In the genomic region with DNA sequence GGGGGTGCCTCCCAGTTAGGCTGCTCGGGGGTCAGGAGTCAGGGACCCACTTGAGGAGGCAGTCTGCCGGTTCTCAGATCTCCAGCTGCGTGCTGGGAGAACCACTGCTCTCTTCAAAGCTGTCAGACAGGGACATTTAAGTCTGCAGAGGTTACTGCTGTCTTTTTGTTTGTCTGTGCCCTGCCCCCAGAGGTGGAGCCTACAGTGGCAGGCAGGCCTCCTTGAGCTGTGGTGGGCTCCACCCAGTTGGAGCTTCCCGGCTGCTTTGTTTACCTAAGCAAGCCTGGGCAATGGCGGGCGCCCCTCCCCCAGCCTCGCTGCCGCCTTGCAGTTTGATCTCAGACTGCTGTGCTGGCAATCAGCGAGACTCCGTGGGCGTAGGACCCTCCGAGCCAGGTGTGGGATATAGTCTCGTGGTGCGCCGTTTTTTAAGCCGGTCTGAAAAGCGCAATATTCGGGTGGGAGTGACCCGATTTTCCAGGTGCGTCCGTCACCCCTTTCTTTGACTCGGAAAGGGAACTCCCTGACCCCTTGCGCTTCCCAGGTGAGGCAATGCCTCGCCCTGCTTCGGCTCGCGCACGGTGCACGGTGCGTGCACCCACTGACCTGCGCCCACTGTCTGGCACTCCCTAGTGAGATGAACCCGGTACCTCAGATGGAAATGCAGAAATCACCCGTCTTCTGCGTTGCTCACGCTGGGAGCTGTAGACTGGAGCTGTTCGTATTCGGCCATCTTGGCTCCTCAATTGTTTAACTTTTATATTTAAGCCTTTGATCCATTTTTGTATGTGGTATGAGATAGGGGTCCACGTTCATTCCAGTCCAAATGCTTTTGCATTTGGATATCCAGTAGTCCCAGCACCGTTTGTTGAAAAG, we compare ENCODE assay signal across 8 cellular contexts.
A peak's percentile ranks its signal among the peaks of the same experiment; 100 is the strongest.
DNase-seq lines count a peak whose midpoint lies in the region; ATAC-seq, FAIRE-seq and TF ChIP-seq lines count a peak whose summit lies in the region.
"Not testable (repeated sequence)": the region's sequence is repeated elsewhere in the genome, so short reads cannot be mapped to it uniquely, and the experiment has no call there.

No MANE protein-coding gene starts in this region.

- DNase-seq in Caco-2 = peak; percentile 61 to 66
- peak; percentile 12 for DNase-seq in NCI-H146 treated with DMSO at 0.1 percent for 48 hours (lab: John Stamatoyannopoulos, UW; ENCODE audit: unreplicated experiment)
- DNase-seq in RKO (ENCODE audit: low spot score) = peak; percentile 6
- DNase-seq in activated T-helper 1 cell treated with anti-CD3 and anti-CD28 coated beads, Interleukin-12 subunit alpha, Interleukin-12 subunit beta, Interleukin-2, Interleukin-4 antibody, amounts not matched to agents 30 ng/mL and 10 ng/mL and 1 ng/mL, durations not matched to agents 14 hours and 24 hours and 36 hours (ENCODE audit: low spot score); iPS DF 6.9 (ENCODE audit: low read depth, low spot score); natural killer cell: not testable (repeated sequence)
- peak in 1 of 2 experiments; percentile 58 for DNase-seq in H1 (ENCODE audit: low read depth in 1 of 2, low spot score in 2 of 2)
- DNase-seq in stimulated activated naive CD8-positive, alpha-beta T cell treated with anti-CD3 and anti-CD28 coated beads, Interleukin-15, amount 100 ng/mL, for 72 hours = peak in 1 of 2 donors; percentile 8

- H2AK5ac ChIP-seq in H1 (ENCODE audit: low read depth, low read length) = peak overlapping the region; percentile 57; the same call in 1 of the 2 replicates

- BruUV-seq in Caco-2 (replicated peaks; lab: Mats Ljungman, UMichigan) = TSS peak; percentile 75

- H4K8ac ChIP-seq in H1 (ENCODE audit: extremely low read depth, insufficient read depth, low read length) = not testable (repeated sequence)

- not testable (repeated sequence) for H3K4me1 Mint-ChIP-seq in Caco-2 (ENCODE audit: low read depth, unreplicated experiment); activated T-helper 1 cell treated with anti-CD3 and anti-CD28 coated beads, Interleukin-12 subunit alpha, Interleukin-12 subunit beta, Interleukin-2, Interleukin-4 antibody, amounts not matched to agents 30 ng/mL and 10 ng/mL and 1 ng/mL, durations not matched to agents 14 hours and 24 hours and 36 hours (ENCODE audit: low read depth); natural killer cell; stimulated activated naive CD8-positive, alpha-beta T cell treated with anti-CD3 and anti-CD28 coated beads, Interleukin-15, amount 100 ng/mL, for 72 hours

- 38% methylated on average over 18 of the region's 39 CpGs; no CpG with 5 or more reads in 1 of the 2 experiments for WGBS in H1 (ENCODE audit: extremely low coverage in 1 of 2, insufficient coverage in 1 of 2, insufficient read length in 1 of 2, insufficient replicate concordance in 2 of 2, low coverage in 1 of 2, low lambda C conversion rate in 2 of 2, missing lambda C conversion rate in 1 of 2), 2 experiments
- no CpG with 5 or more reads among the region's 39 CpGs for WGBS in iPS DF 6.9 (ENCODE audit: insufficient coverage, insufficient read length)

- H3K4me3 ChIP-seq in Caco-2 (ENCODE audit: low read depth, low read length) = peak overlapping the region; percentile 46
- peak overlapping the region; percentile 14 to 72 (median 36); a peak in 6 of 8 replicates for H3K4me3 ChIP-seq in H1 (ENCODE audit: extremely low read depth in 1 of 4, insufficient read depth in 2 of 4, low read depth in 3 of 4, low read length in 4 of 4)
- H3K4me3 ChIP-seq in iPS DF 6.9 (ENCODE audit: low read length) = peak overlapping the region; percentile 12; the same call in 1 of the 2 replicates

- H3K56ac ChIP-seq in H1 (replicated peaks; ENCODE audit: insufficient read length, low read depth, low read length) = not testable (repeated sequence)

- not testable (repeated sequence) for H2BK20ac ChIP-seq in H1 (ENCODE audit: low read length)

- H3K79me1 ChIP-seq in H1 (ENCODE audit: low read depth, low read length) = not testable (repeated sequence)

- not testable (repeated sequence) for TF ChIP-seq CTCF in Caco-2 (IDR thresholded peaks at IDR 0.05; ENCODE audit: insufficient read depth in 1 of 2, low read depth in 1 of 2, low read length in 1 of 2, severe bottlenecking in 1 of 2, unreplicated experiment in 1 of 2); H1 (IDR thresholded peaks at IDR 0.05; ENCODE audit: control extremely low read depth in 1 of 3, insufficient read depth in 1 of 3, low read depth in 1 of 3, low read length in 3 of 3); natural killer cell (IDR thresholded peaks at IDR 0.05)

- H3K9me3 Mint-ChIP-seq in Caco-2 (ENCODE audit: unreplicated experiment); activated T-helper 1 cell treated with anti-CD3 and anti-CD28 coated beads, Interleukin-12 subunit alpha, Interleukin-12 subunit beta, Interleukin-2, Interleukin-4 antibody, amounts not matched to agents 30 ng/mL and 10 ng/mL and 1 ng/mL, durations not matched to agents 14 hours and 24 hours and 36 hours; natural killer cell; stimulated activated naive CD8-positive, alpha-beta T cell treated with anti-CD3 and anti-CD28 coated beads, Interleukin-15, amount 100 ng/mL, for 72 hours: not testable (repeated sequence)

- not testable (repeated sequence) for H4K20me1 ChIP-seq in H1 (replicated peaks in 1 of 2; ENCODE audit: control insufficient read depth in 1 of 2, insufficient read depth in 2 of 2, low read length in 2 of 2)

- TF ChIP-seq POLR2A in H1 (IDR thresholded peaks at IDR 0.05; ENCODE audit: control extremely low read depth in 1 of 2, low read depth in 2 of 2, low read length in 2 of 2) = not testable (repeated sequence)

- peak overlapping the region; percentile 80 for H3K18ac ChIP-seq in H1 (ENCODE audit: extremely low read depth, low read length)

- H3K36me3 Mint-ChIP-seq in Caco-2 (ENCODE audit: insufficient read depth, unreplicated experiment); activated T-helper 1 cell treated with anti-CD3 and anti-CD28 coated beads, Interleukin-12 subunit alpha, Interleukin-12 subunit beta, Interleukin-2, Interleukin-4 antibody, amounts not matched to agents 30 ng/mL and 10 ng/mL and 1 ng/mL, durations not matched to agents 14 hours and 24 hours and 36 hours (ENCODE audit: low read depth); natural killer cell: not testable (repeated sequence)

- not testable (repeated sequence) for H2BK5ac ChIP-seq in H1 (ENCODE audit: low read depth, low read length)

- H3K27ac Mint-ChIP-seq in Caco-2 (ENCODE audit: unreplicated experiment) (peak overlapping the region; percentile 99), natural killer cell (peak overlapping the region in 1 of 2 donors; percentile 23)
- H3K27ac Mint-ChIP-seq in activated T-helper 1 cell treated with anti-CD3 and anti-CD28 coated beads, Interleukin-12 subunit alpha, Interleukin-12 subunit beta, Interleukin-2, Interleukin-4 antibody, amounts not matched to agents 30 ng/mL and 10 ng/mL and 1 ng/mL, durations not matched to agents 14 hours and 24 hours and 36 hours = not testable (repeated sequence)
- H3K27ac Mint-ChIP-seq in stimulated activated naive CD8-positive, alpha-beta T cell treated with anti-CD3 and anti-CD28 coated beads, Interleukin-15, amount 100 ng/mL, for 72 hours = peak overlapping the region; percentile 63 to 98

- H2BK15ac ChIP-seq in H1 (ENCODE audit: low read length) = not testable (repeated sequence)

- H3K4me2 ChIP-seq in H1 (ENCODE audit: insufficient read depth in 1 of 2, low read depth in 2 of 2, low read length in 2 of 2) = peak overlapping the region; percentile 49 to 94

- H3K27me3 ChIP-seq in Caco-2 (replicated peaks; ENCODE audit: control insufficient read depth, insufficient read depth, low read length); H1 (replicated peaks in 1 of 4; ENCODE audit: control insufficient read depth in 3 of 4, extremely low read depth in 1 of 4, insufficient read depth in 3 of 4, low read length in 3 of 4); iPS DF 6.9 (ENCODE audit: control insufficient read depth, insufficient read depth, low read length): not testable (repeated sequence)

- not testable (repeated sequence) for H4K91ac ChIP-seq in H1 (replicated peaks; ENCODE audit: insufficient read length, low read length)

- peak overlapping the region; percentile 76 for H4K5ac ChIP-seq in H1 (ENCODE audit: insufficient read length, low read depth, low read length)

- not testable (repeated sequence) for H3K23me2 ChIP-seq in H1 (ENCODE audit: low read depth, low read length)

- H3K9me3 ChIP-seq in Caco-2; H1 (ENCODE audit: insufficient read depth in 2 of 2, low read depth in 1 of 2, low read length in 1 of 2); iPS DF 6.9 (ENCODE audit: control insufficient read depth, insufficient read depth, low read length): not testable (repeated sequence)

- not testable (repeated sequence) for H2BK120ac ChIP-seq in H1 (replicated peaks; ENCODE audit: low read depth, low read length)

- peak overlapping the region; percentile 57; the same call in 1 of the 2 replicates for H2AFZ ChIP-seq in H1 (ENCODE audit: low read length)

- ATAC-seq in natural killer cell; stimulated activated naive CD8-positive, alpha-beta T cell treated with anti-CD3 and anti-CD28 coated beads, Interleukin-15, amount 100 ng/mL, for 72 hours: not testable (repeated sequence)

- not testable (repeated sequence) for H3K14ac ChIP-seq in H1 (ENCODE audit: insufficient read length)

- POLR2A ChIA-PET in Caco-2 (lab: Charles Lee); H1 (lab: Charles Lee; ENCODE audit: partially characterized antibody): not testable (repeated sequence)

- not testable (repeated sequence) for TF ChIP-seq RAD21 in H1 (IDR thresholded peaks at IDR 0.05 in 1 of 2, conservative IDR thresholded peaks at IDR 0.05 in 1 of 2; ENCODE audit: low read depth in 2 of 2, low read length in 2 of 2)

- CTCF ChIA-PET in Caco-2 (lab: Charles Lee); H1 (lab: Charles Lee; ENCODE audit: partially characterized antibody): not testable (repeated sequence)

- H3K23ac ChIP-seq in H1 (ENCODE audit: insufficient read length) = not testable (repeated sequence)

- H3K36me3 ChIP-seq in Caco-2 (ENCODE audit: control insufficient read depth, insufficient read depth, low read length); H1 (ENCODE audit: control insufficient read depth in 2 of 4, insufficient read depth in 4 of 4, low read length in 3 of 4); iPS DF 6.9 (ENCODE audit: control insufficient read depth, insufficient read depth, low read length): not testable (repeated sequence)

- peak overlapping the region; percentile 82; the same call in 1 of the 2 replicates for H2BK12ac ChIP-seq in H1 (ENCODE audit: low read depth, low read length)

- peak overlapping the region; percentile 97 for H3K4me3 Mint-ChIP-seq in Caco-2 (ENCODE audit: unreplicated experiment)
- peak overlapping the region; percentile 47 for H3K4me3 Mint-ChIP-seq in activated T-helper 1 cell treated with anti-CD3 and anti-CD28 coated beads, Interleukin-12 subunit alpha, Interleukin-12 subunit beta, Interleukin-2, Interleukin-4 antibody, amounts not matched to agents 30 ng/mL and 10 ng/mL and 1 ng/mL, durations not matched to agents 14 hours and 24 hours and 36 hours
- H3K4me3 Mint-ChIP-seq in natural killer cell = peak overlapping the region; percentile 78
- peak overlapping the region; percentile 75 to 82 for H3K4me3 Mint-ChIP-seq in stimulated activated naive CD8-positive, alpha-beta T cell treated with anti-CD3 and anti-CD28 coated beads, Interleukin-15, amount 100 ng/mL, for 72 hours

- H3K4ac ChIP-seq in H1 (replicated peaks; ENCODE audit: insufficient read length, low read depth, low read length) = not testable (repeated sequence)

- TF ChIP-seq EP300 in H1 (IDR thresholded peaks at IDR 0.05; ENCODE audit: borderline replicate concordance in 1 of 2, low read depth in 2 of 2, low read length in 2 of 2) = not testable (repeated sequence)

- H3K79me2 ChIP-seq in H1 (ENCODE audit: control insufficient read depth in 1 of 2, insufficient read depth in 2 of 2, low read length in 2 of 2) = not testable (repeated sequence)

- not testable (repeated sequence) for FAIRE-seq in H1 (lab: Jason Lieb, UNC)

- intact Hi-C loops in Caco-2 (cut with micrococcal nuclease; ENCODE audit: unreplicated experiment); activated T-helper 1 cell treated with anti-CD3 and anti-CD28 coated beads, Interleukin-12 subunit alpha, Interleukin-12 subunit beta, Interleukin-2, Interleukin-4 antibody, amounts not matched to agents 30 ng/mL and 10 ng/mL and 1 ng/mL, durations not matched to agents 14 hours and 24 hours and 36 hours (cut with micrococcal nuclease); natural killer cell (cut with micrococcal nuclease): not testable (repeated sequence)

- H3K27ac ChIP-seq in H1 (ENCODE audit: low read depth, low read length) = peak overlapping the region; percentile 60
- not testable (repeated sequence) for H3K27ac ChIP-seq in iPS DF 6.9 (ENCODE audit: low read length)

- H3K27me3 Mint-ChIP-seq in Caco-2 (ENCODE audit: insufficient read depth, unreplicated experiment); activated T-helper 1 cell treated with anti-CD3 and anti-CD28 coated beads, Interleukin-12 subunit alpha, Interleukin-12 subunit beta, Interleukin-2, Interleukin-4 antibody, amounts not matched to agents 30 ng/mL and 10 ng/mL and 1 ng/mL, durations not matched to agents 14 hours and 24 hours and 36 hours (ENCODE audit: insufficient read depth); natural killer cell (ENCODE audit: low read depth in 2 of 2); stimulated activated naive CD8-positive, alpha-beta T cell treated with anti-CD3 and anti-CD28 coated beads, Interleukin-15, amount 100 ng/mL, for 72 hours: not testable (repeated sequence)

- not testable (repeated sequence) for H3K4me1 ChIP-seq in Caco-2; H1 (replicated peaks in 1 of 4; ENCODE audit: control insufficient read depth in 3 of 4, insufficient read depth in 4 of 4, low read length in 3 of 4); iPS DF 6.9 (ENCODE audit: control insufficient read depth, insufficient read depth, low read length)

- H3K9ac ChIP-seq in H1 (replicated peaks in 1 of 4; ENCODE audit: extremely low read depth in 1 of 4, low read depth in 3 of 4, low read length in 3 of 4) = peak overlapping the region in 3 of 4 experiments; percentile 29 to 79 (median 58); a peak in 3 of 7 replicates

Comparison
In these comparisons a context has a peak if more than half of its experiments do, and no peak if none do; other contexts are left out.
1. H3K4me3 Mint-ChIP-seq: peak in every context shown above with its lines; median percentile 97 in Caco-2; 78 in stimulated activated naive CD8-positive, alpha-beta T cell treated with anti-CD3 and anti-CD28 coated beads, Interleukin-15, amount 100 ng/mL, for 72 hours; 78 in natural killer cell; 47 in activated T-helper 1 cell treated with anti-CD3 and anti-CD28 coated beads, Interleukin-12 subunit alpha, Interleukin-12 subunit beta, Interleukin-2, Interleukin-4 antibody, amounts not matched to agents 30 ng/mL and 10 ng/mL and 1 ng/mL, durations not matched to agents 14 hours and 24 hours and 36 hours.